In genomic region chr5:158701406-158702177, GRCh38 we compare ENCODE assay signal across 10 cellular contexts.
A peak's percentile ranks its signal among the peaks of the same experiment; 100 is the strongest.
DNase-seq lines count a peak whose midpoint lies in the region; TF ChIP-seq lines count a peak whose summit lies in the region.
"Had no signal": no experiment of that assay in that cellular context is flagged by ENCODE, and none has a peak within 500 bp of the region (broad histone marks: within the 10 kb centered on the region; RNA-seq: fewer than 3 reads in every experiment).

No MANE protein-coding gene starts in this region.

- H3K4me2 ChIP-seq in smooth muscle cell: peak overlapping the region; percentile 40
- H3K4me2 ChIP-seq in hepatocyte: no peak overlapping the region

- H3K9me3 ChIP-seq in smooth muscle cell (replicated peaks; ENCODE audit: low read depth) (no peaks in the 10 kb centered on the region), hepatocyte (ENCODE audit: low read depth) (no peaks in the 10 kb centered on the region)
- H3K9me3 ChIP-seq: transverse colon had no signal

- H2AFZ ChIP-seq in smooth muscle cell (ENCODE audit: low read depth) (no peak overlapping the region), hepatocyte (no peak overlapping the region)

- H3K27me3 ChIP-seq in smooth muscle cell (ENCODE audit: low read depth) (peaks cover 18% of the 10 kb centered on the region), hepatocyte (peaks cover 17% of the 10 kb centered on the region)

- H3K27ac ChIP-seq in RWPE1: no peak overlapping the region
- H3K27ac ChIP-seq in smooth muscle cell (ENCODE audit: low read depth): no peak overlapping the region
- H3K27ac ChIP-seq in hepatocyte: no peak overlapping the region

- no peak overlapping the region for H3K9ac ChIP-seq in smooth muscle cell (ENCODE audit: low read depth)

- peak; percentile 78 for DNase-seq in H4 (ENCODE audit: low spot score)
- peak; percentile 65 for DNase-seq in RWPE1 (ENCODE audit: low spot score)
- DNase-seq in fibroblast of gingiva (ENCODE audit: low read depth): peak; percentile 96
- DNase-seq in smooth muscle cell (lab: John Stamatoyannopoulos, UW; ENCODE audit: unreplicated experiment): no peak
- DNase-seq in NCI-H2196 (lab: John Stamatoyannopoulos, UW; ENCODE audit: unreplicated experiment): no peak
- no peak for DNase-seq in hepatocyte (ENCODE audit: low spot score)
- DNase-seq in activated CD4-positive, CD25-positive, alpha-beta regulatory T cell treated with anti-CD3 and anti-CD28 coated beads, Interleukin-2, amount 50 U/mL, for 72 hours: no peak
- DNase-seq in NCI-H2196 treated with DMSO at 0.1 percent for 48 hours (lab: John Stamatoyannopoulos, UW; ENCODE audit: unreplicated experiment): no peak
- DNase-seq: H9, transverse colon had no signal

- H3K36me3 ChIP-seq in smooth muscle cell (ENCODE audit: low read depth) (no peaks in the 10 kb centered on the region), hepatocyte (replicated peaks; ENCODE audit: insufficient read depth, low read depth) (no peaks in the 10 kb centered on the region)
- H3K36me3 ChIP-seq: transverse colon had no signal

- peaks cover 35% of the 10 kb centered on the region for H3K4me1 ChIP-seq in smooth muscle cell (ENCODE audit: low read depth)
- H3K4me1 ChIP-seq in hepatocyte (ENCODE audit: insufficient read depth): peaks cover 8% of the 10 kb centered on the region
- H3K4me1 ChIP-seq: transverse colon had no signal

- H4K20me1 ChIP-seq in smooth muscle cell (ENCODE audit: low read depth) (no peaks in the 10 kb centered on the region), hepatocyte (ENCODE audit: insufficient read depth, poor library complexity, severe bottlenecking) (no peaks in the 10 kb centered on the region)

- no peak for TF ChIP-seq CTCF in RWPE1 (conservative IDR thresholded peaks at IDR 0.05; ENCODE audit: low read depth)
- no peak for TF ChIP-seq CTCF in smooth muscle cell (IDR thresholded peaks at IDR 0.05; ENCODE audit: borderline replicate concordance, insufficient read depth, poor library complexity, severe bottlenecking)
- no peak for TF ChIP-seq CTCF in hepatocyte (IDR thresholded peaks at IDR 0.05; ENCODE audit: poor library complexity)

- H3F3A ChIP-seq in smooth muscle cell (ENCODE audit: low read depth): peaks cover 10% of the 10 kb centered on the region

- CTCF ChIA-PET in RWPE1 (lab: Yijun Ruan, JAX): interaction anchor here (0.5 to 1.8 kb wide), 5 partner anchors 20 to 405 kb away, joined by 3 to 11 read pairs (median 3); no protein-coding TSS in a partner anchor

- POLR2A ChIA-PET in RWPE1 (lab: Yijun Ruan, JAX; ENCODE audit: low non-redundant PET): no interaction called here

- H3K4me3 ChIP-seq in smooth muscle cell (no peak overlapping the region), hepatocyte (no peak overlapping the region)
- H3K4me3 ChIP-seq: transverse colon had no signal

- H3K79me2 ChIP-seq in smooth muscle cell (ENCODE audit: low read depth): no peaks in the 10 kb centered on the region
- no peaks in the 10 kb centered on the region for H3K79me2 ChIP-seq in hepatocyte

- no peaks in the 10 kb centered on the region for H3K9me2 ChIP-seq in hepatocyte (replicated peaks; ENCODE audit: insufficient read depth)

- WGBS in smooth muscle cell (ENCODE audit: low lambda C conversion rate): 83% methylated on average over 6 of the region's 6 CpGs
- 93% methylated on average over 6 of the region's 6 CpGs for WGBS in hepatocyte (ENCODE audit: low lambda C conversion rate, missing lambda C conversion rate)

Comparison
In these comparisons a context has a peak if more than half of its experiments do, and no peak if none do; other contexts are left out.
1. DNase-seq: peak in H4 (single experiment), RWPE1 (single experiment) and fibroblast of gingiva (single experiment); none in smooth muscle cell (single experiment), NCI-H2196 (single experiment), hepatocyte (single experiment), activated CD4-positive, CD25-positive, alpha-beta regulatory T cell treated with anti-CD3 and anti-CD28 coated beads, Interleukin-2, amount 50 U/mL, for 72 hours (single experiment) and NCI-H2196 treated with DMSO at 0.1 percent for 48 hours (single experiment).